ENCODE assay signal across 36 cellular contexts in the genomic region with DNA sequence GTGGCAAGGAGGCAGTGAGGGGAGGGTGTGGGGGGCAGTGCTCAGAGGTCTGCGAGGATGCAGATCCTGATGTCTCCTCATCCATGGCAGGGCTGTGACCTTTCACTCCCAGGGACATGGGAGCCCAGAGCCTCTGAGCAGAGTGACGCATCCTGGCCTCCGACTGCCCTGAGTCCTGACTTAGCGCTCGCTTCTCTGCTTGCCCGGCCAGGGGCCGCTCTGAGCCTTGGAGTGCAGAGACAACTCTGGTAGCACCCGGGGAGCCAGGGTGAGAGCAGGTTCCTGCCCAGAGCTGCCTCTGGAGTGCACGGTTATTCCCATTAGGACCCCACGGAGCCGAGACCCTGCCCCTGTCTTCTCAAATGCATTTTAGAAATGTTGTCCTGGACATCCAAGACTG.
DNase-seq lines count a peak whose midpoint lies in the region; ATAC-seq, FAIRE-seq and TF ChIP-seq lines count a peak whose summit lies in the region.
"Had no signal": no experiment of that assay in that cellular context is flagged by ENCODE, and none has a peak within 500 bp of the region (broad histone marks: within the 10 kb centered on the region; RNA-seq: fewer than 3 reads in every experiment).

No MANE protein-coding gene starts in this region.

- DNase-seq in CD14-positive monocyte (ENCODE audit: low spot score) (peak; percentile 27), chondrocyte (ENCODE audit: low spot score) (peak; percentile 72), kidney (peak; percentile 63), spleen (peak; percentile 47), NCI-H1048 (lab: John Stamatoyannopoulos, UW) (no peak), adrenal gland (no peak)
- no peak for DNase-seq in activated naive CD4-positive, alpha-beta T cell treated with anti-CD3 and anti-CD28 coated beads, Interleukin-2, amount 10 ng/mL, durations not matched to agents 7 days and 5 days
- DNase-seq: 8988T; ACHN; AML-193; BE2C; C1 segment of cervical spinal cord; Caco-2; Calu3; CD4-positive, alpha-beta memory T cell; CD4-positive, alpha-beta T cell; CD4-positive, CD25-positive, alpha-beta regulatory T cell; CD8-positive, alpha-beta memory T cell; CD8-positive, alpha-beta T cell; COR-L47; DMS 273 treated with DMSO at 0.1 percent for 48 hours; DMS153; DMS53; DMS79; DMS79 treated with DMSO at 0.1 percent for 48 hours; DND-41; EL had no signal

- H3K4me1 ChIP-seq in kidney (ENCODE audit: control insufficient read depth in 1 of 2, insufficient read depth in 1 of 2, low read depth in 1 of 2, low read length in 2 of 2) (no peaks in the 10 kb centered on the region), spleen (no peaks in the 10 kb centered on the region), adrenal gland (replicated peaks in 1 of 2) (no peaks in the 10 kb centered on the region)
- H3K4me1 ChIP-seq: A549, BE2C, Caco-2 had no signal

- H3K27me3 Mint-ChIP-seq in CD14-positive monocyte (ENCODE audit: low read depth in 3 of 3) (peaks cover 0 to 10% (median 3%) of the 10 kb centered on the region in 3 donors), chondrocyte (ENCODE audit: low read depth) (no peaks in the 10 kb centered on the region)
- H3K27me3 Mint-ChIP-seq in activated naive CD4-positive, alpha-beta T cell treated with anti-CD3 and anti-CD28 coated beads, Interleukin-2, amount 10 ng/mL, durations not matched to agents 7 days and 5 days: no peaks in the 10 kb centered on the region
- no peaks in the 10 kb centered on the region for H3K27me3 Mint-ChIP-seq in stimulated activated memory B cell treated with anti-CD40 and anti-IgM and Interleukin-4, amounts not matched to agents 10 μg/mL and 1 μg/mL and 100 μg/mL, for 72 hours
- H3K27me3 Mint-ChIP-seq: B cell; CD4-positive, alpha-beta memory T cell; CD4-positive, alpha-beta T cell; CD4-positive, CD25-positive, alpha-beta regulatory T cell had no signal

- CTCF ChIA-PET in activated naive CD4-positive, alpha-beta T cell treated with anti-CD3 and anti-CD28 coated beads, Interleukin-2, amount 10 ng/mL, durations not matched to agents 7 days and 5 days (lab: Charles Lee): no interaction called here

- H3K4me1 Mint-ChIP-seq in CD14-positive monocyte (no peaks in the 10 kb centered on the region), chondrocyte (ENCODE audit: low read depth) (peaks cover 4% of the 10 kb centered on the region)
- peaks cover 10% of the 10 kb centered on the region for H3K4me1 Mint-ChIP-seq in activated naive CD4-positive, alpha-beta T cell treated with anti-CD3 and anti-CD28 coated beads, Interleukin-2, amount 10 ng/mL, durations not matched to agents 7 days and 5 days
- no peaks in the 10 kb centered on the region for H3K4me1 Mint-ChIP-seq in stimulated activated memory B cell treated with anti-CD40 and anti-IgM and Interleukin-4, amounts not matched to agents 10 μg/mL and 1 μg/mL and 100 μg/mL, for 72 hours
- H3K4me1 Mint-ChIP-seq: B cell; CD4-positive, CD25-positive, alpha-beta regulatory T cell; CD8-positive, alpha-beta memory T cell had no signal

- H3K9ac ChIP-seq in kidney (ENCODE audit: low read length in 2 of 2): no peak overlapping the region
- H3K9ac ChIP-seq: BLaER1; BLaER1 treated with 17β-estradiol and CSF1 and Interleukin-3, amounts not matched to agents 10 nM and 100 nM had no signal

- H3K27ac ChIP-seq in kidney (ENCODE audit: low read depth in 2 of 2, low read length in 2 of 2) (no peak overlapping the region), spleen (no peak overlapping the region), adrenal gland (no peak overlapping the region)
- H3K27ac ChIP-seq: 22Rv1; A549; BLaER1; BLaER1 treated with 17β-estradiol and CSF1 and Interleukin-3, amounts not matched to agents 10 nM and 100 nM; C4-2B had no signal

- WGBS in spleen, 5 donors: 87 to 93% (median 89%) methylated on average over 5 to 11 of the region's 11 CpGs
- 80 to 91% (median 86%) methylated on average over 4 to 11 of the region's 11 CpGs for WGBS in adrenal gland, 4 donors

- no peak for FAIRE-seq in kidney (lab: Jason Lieb, UNC)
- FAIRE-seq: A204.1, A549, D721Med had no signal

- H3K9me3 ChIP-seq in kidney (ENCODE audit: control insufficient read depth in 1 of 2, low read length in 2 of 2): no peaks in the 10 kb centered on the region
- peaks cover 0 to 17% (median 7%) of the 10 kb centered on the region in 8 donors for H3K9me3 ChIP-seq in spleen
- no peaks in the 10 kb centered on the region for H3K9me3 ChIP-seq in adrenal gland (replicated peaks in 1 of 3)
- H3K9me3 ChIP-seq: BE2C, Caco-2 had no signal

- TF ChIP-seq CTCF in CD14-positive monocyte (IDR thresholded peaks at IDR 0.05): no peak
- TF ChIP-seq CTCF in chondrocyte (IDR thresholded peaks at IDR 0.05): no peak
- no peak for TF ChIP-seq CTCF in kidney (IDR thresholded peaks at IDR 0.05; ENCODE audit: borderline replicate concordance, extremely low read depth, insufficient read depth)
- no peak for TF ChIP-seq CTCF in spleen (IDR thresholded peaks at IDR 0.05 in 8 of 11, conservative IDR thresholded peaks at IDR 0.05 in 3 of 11)
- TF ChIP-seq CTCF in adrenal gland (IDR thresholded peaks at IDR 0.05): no peak

- H3K36me3 Mint-ChIP-seq in CD14-positive monocyte: no peaks in the 10 kb centered on the region
- H3K36me3 Mint-ChIP-seq in chondrocyte (ENCODE audit: low read depth): no peaks in the 10 kb centered on the region
- H3K36me3 Mint-ChIP-seq in activated naive CD4-positive, alpha-beta T cell treated with anti-CD3 and anti-CD28 coated beads, Interleukin-2, amount 10 ng/mL, durations not matched to agents 7 days and 5 days: no peaks in the 10 kb centered on the region
- H3K36me3 Mint-ChIP-seq in stimulated activated memory B cell treated with anti-CD40 and anti-IgM and Interleukin-4, amounts not matched to agents 10 μg/mL and 1 μg/mL and 100 μg/mL, for 72 hours: no peaks in the 10 kb centered on the region
- H3K36me3 Mint-ChIP-seq: CD4-positive, alpha-beta memory T cell; CD4-positive, CD25-positive, alpha-beta regulatory T cell; CD8-positive, alpha-beta memory T cell; CD8-positive, alpha-beta T cell had no signal

- intact Hi-C loops in CD14-positive monocyte (cut with micrococcal nuclease): no loop called here
- intact Hi-C loops in kidney (cut with DNase I): no loop called here
- intact Hi-C loops in spleen (cut with DNase I; ENCODE audit: low total_unique reads): no loop called here
- intact Hi-C loops in adrenal gland (cut with DNase I): no loop called here

- H3K27me3 ChIP-seq in spleen (replicated peaks in 1 of 7) (no peaks in the 10 kb centered on the region), adrenal gland (no peaks in the 10 kb centered on the region)
- H3K27me3 ChIP-seq: BE2C, BLaER1 had no signal

- TF ChIP-seq POLR2A in spleen (IDR thresholded peaks at IDR 0.05) (no peak), adrenal gland (IDR thresholded peaks at IDR 0.05) (no peak)

- no peak overlapping the region for H3K4me3 ChIP-seq in kidney (ENCODE audit: low read length in 2 of 2)
- no peak overlapping the region for H3K4me3 ChIP-seq in spleen
- no peak overlapping the region for H3K4me3 ChIP-seq in adrenal gland
- H3K4me3 ChIP-seq: A549; BLaER1; BLaER1 treated with 17β-estradiol and CSF1 and Interleukin-3, amounts not matched to agents 10 nM and 100 nM had no signal

- H3K36me3 ChIP-seq in kidney (ENCODE audit: control insufficient read depth in 1 of 2, insufficient read depth in 2 of 2, low read length in 2 of 2): no peaks in the 10 kb centered on the region
- no peaks in the 10 kb centered on the region for H3K36me3 ChIP-seq in spleen
- H3K36me3 ChIP-seq in adrenal gland (replicated peaks in 1 of 2): no peaks in the 10 kb centered on the region
- H3K36me3 ChIP-seq: BE2C had no signal

- H3K4me3 Mint-ChIP-seq in CD14-positive monocyte (no peak overlapping the region), chondrocyte (ENCODE audit: unreplicated experiment) (no peak overlapping the region)
- H3K4me3 Mint-ChIP-seq in activated naive CD4-positive, alpha-beta T cell treated with anti-CD3 and anti-CD28 coated beads, Interleukin-2, amount 10 ng/mL, durations not matched to agents 7 days and 5 days: no peak overlapping the region
- no peak overlapping the region for H3K4me3 Mint-ChIP-seq in stimulated activated memory B cell treated with anti-CD40 and anti-IgM and Interleukin-4, amounts not matched to agents 10 μg/mL and 1 μg/mL and 100 μg/mL, for 72 hours
- H3K4me3 Mint-ChIP-seq: B cell; CD4-positive, alpha-beta memory T cell; CD4-positive, alpha-beta T cell; CD4-positive, CD25-positive, alpha-beta regulatory T cell; CD8-positive, alpha-beta memory T cell; CD8-positive, alpha-beta T cell had no signal

- H3K27ac Mint-ChIP-seq in CD14-positive monocyte: no peak overlapping the region
- no peak overlapping the region for H3K27ac Mint-ChIP-seq in chondrocyte (ENCODE audit: unreplicated experiment)
- no peak overlapping the region for H3K27ac Mint-ChIP-seq in activated naive CD4-positive, alpha-beta T cell treated with anti-CD3 and anti-CD28 coated beads, Interleukin-2, amount 10 ng/mL, durations not matched to agents 7 days and 5 days
- no peak overlapping the region for H3K27ac Mint-ChIP-seq in stimulated activated memory B cell treated with anti-CD40 and anti-IgM and Interleukin-4, amounts not matched to agents 10 μg/mL and 1 μg/mL and 100 μg/mL, for 72 hours
- H3K27ac Mint-ChIP-seq: B cell; CD4-positive, alpha-beta memory T cell; CD4-positive, alpha-beta T cell; CD4-positive, CD25-positive, alpha-beta regulatory T cell; CD8-positive, alpha-beta T cell had no signal

- peaks cover 4 to 32% (median 17%) of the 10 kb centered on the region in 7 donors for H3K9me3 Mint-ChIP-seq in CD14-positive monocyte
- H3K9me3 Mint-ChIP-seq in chondrocyte (ENCODE audit: low read depth): peaks cover 16% of the 10 kb centered on the region
- peaks cover 5% of the 10 kb centered on the region for H3K9me3 Mint-ChIP-seq in activated naive CD4-positive, alpha-beta T cell treated with anti-CD3 and anti-CD28 coated beads, Interleukin-2, amount 10 ng/mL, durations not matched to agents 7 days and 5 days
- peaks cover 3% of the 10 kb centered on the region for H3K9me3 Mint-ChIP-seq in stimulated activated memory B cell treated with anti-CD40 and anti-IgM and Interleukin-4, amounts not matched to agents 10 μg/mL and 1 μg/mL and 100 μg/mL, for 72 hours
- H3K9me3 Mint-ChIP-seq: CD4-positive, alpha-beta T cell had no signal

- ATAC-seq in stimulated activated memory B cell treated with anti-CD40 and anti-IgM and Interleukin-4, amounts not matched to agents 10 μg/mL and 1 μg/mL and 100 μg/mL, for 72 hours: no peak
- ATAC-seq: A549; CD8-positive, alpha-beta T cell had no signal

Comparison
In these comparisons a context has a peak if more than half of its experiments do, and no peak if none do; other contexts are left out.
1. DNase-seq: peak in CD14-positive monocyte (single experiment), chondrocyte (single experiment), kidney (single experiment) and spleen (single experiment); none in activated naive CD4-positive, alpha-beta T cell treated with anti-CD3 and anti-CD28 coated beads, Interleukin-2, amount 10 ng/mL, durations not matched to agents 7 days and 5 days (single experiment), NCI-H1048 (single experiment) and adrenal gland (0 of 7).